9 cellular contexts compared by ENCODE assay signal in genomic region chr1:8431028-8431427, GRCh38.
A peak's percentile ranks its signal among the peaks of the same experiment; 100 is the strongest.
DNase-seq lines count a peak whose midpoint lies in the region; ATAC-seq and TF ChIP-seq lines count a peak whose summit lies in the region.
"Had no signal": no experiment of that assay in that cellular context is flagged by ENCODE, and none has a peak within 500 bp of the region (broad histone marks: within the 10 kb centered on the region; RNA-seq: fewer than 3 reads in every experiment).

No MANE protein-coding gene starts in this region.

- peak overlapping the region; percentile 80 for H3K27ac Mint-ChIP-seq in activated T-helper 17 cell treated with anti-CD3 and anti-CD28 coated beads, Interleukin-2, amount 50 U/mL, for 72 hours
- H3K27ac Mint-ChIP-seq in natural killer cell treated with Interleukin-12 subunit alpha and Interleukin-12 subunit beta and Interleukin-15 and Interleukin-18, amount 100 ng/mL, for 72 hours = peak overlapping the region in 1 of 2 donors; percentile 44

- peak; percentile 47 for DNase-seq in GM12865 (ENCODE audit: low read depth)
- DNase-seq in NCI-H69 (lab: John Stamatoyannopoulos, UW) = peak; percentile 14
- no peak for DNase-seq in natural killer cell treated with Interleukin-12 subunit alpha and Interleukin-12 subunit beta and Interleukin-15 and Interleukin-18, amount 100 ng/mL, for 72 hours (ENCODE audit: low spot score)
- DNase-seq in mucosa of gallbladder (ENCODE audit: low spot score) = no peak
- DNase-seq in heart right ventricle = no peak
- DNase-seq in NCI-H748 treated with DMSO at 0.1 percent for 48 hours (lab: John Stamatoyannopoulos, UW) = no peak
- DNase-seq in NCI-H1417 (lab: John Stamatoyannopoulos, UW) = no peak
- DNase-seq: EL had no signal

- H3K36me3 Mint-ChIP-seq in activated T-helper 17 cell treated with anti-CD3 and anti-CD28 coated beads, Interleukin-2, amount 50 U/mL, for 72 hours (ENCODE audit: low read depth) = no peaks in the 10 kb centered on the region
- H3K36me3 Mint-ChIP-seq in natural killer cell treated with Interleukin-12 subunit alpha and Interleukin-12 subunit beta and Interleukin-15 and Interleukin-18, amount 100 ng/mL, for 72 hours = no peaks in the 10 kb centered on the region

- peaks cover 0 to 64% (median 27%) of the 10 kb centered on the region in 9 donors for H3K4me1 ChIP-seq in heart right ventricle

- no peaks in the 10 kb centered on the region for H3K27me3 ChIP-seq in heart right ventricle

- peak overlapping the region; percentile 66 for H3K4me3 Mint-ChIP-seq in activated T-helper 17 cell treated with anti-CD3 and anti-CD28 coated beads, Interleukin-2, amount 50 U/mL, for 72 hours
- peak overlapping the region; percentile 43 for H3K4me3 Mint-ChIP-seq in natural killer cell treated with Interleukin-12 subunit alpha and Interleukin-12 subunit beta and Interleukin-15 and Interleukin-18, amount 100 ng/mL, for 72 hours

- H3K27me3 Mint-ChIP-seq in activated T-helper 17 cell treated with anti-CD3 and anti-CD28 coated beads, Interleukin-2, amount 50 U/mL, for 72 hours = no peaks in the 10 kb centered on the region
- peaks cover 0 to 17% of the 10 kb centered on the region in 2 donors for H3K27me3 Mint-ChIP-seq in natural killer cell treated with Interleukin-12 subunit alpha and Interleukin-12 subunit beta and Interleukin-15 and Interleukin-18, amount 100 ng/mL, for 72 hours

- no peaks in the 10 kb centered on the region for H3K9me3 ChIP-seq in heart right ventricle

- WGBS in heart right ventricle, 2 donors = 88 to 90% methylated on average over 8 of the region's 8 CpGs

- ATAC-seq in activated T-helper 17 cell treated with anti-CD3 and anti-CD28 coated beads, Interleukin-2, amount 50 U/mL, for 72 hours (replicated peaks) = peak; percentile 50
- ATAC-seq in natural killer cell treated with Interleukin-12 subunit alpha and Interleukin-12 subunit beta and Interleukin-15 and Interleukin-18, amount 100 ng/mL, for 72 hours = no peak
- ATAC-seq in heart right ventricle = no peak

- no peaks in the 10 kb centered on the region for H3K36me3 ChIP-seq in heart right ventricle

- peaks cover 40% of the 10 kb centered on the region for H3K4me1 Mint-ChIP-seq in activated T-helper 17 cell treated with anti-CD3 and anti-CD28 coated beads, Interleukin-2, amount 50 U/mL, for 72 hours
- H3K4me1 Mint-ChIP-seq in natural killer cell treated with Interleukin-12 subunit alpha and Interleukin-12 subunit beta and Interleukin-15 and Interleukin-18, amount 100 ng/mL, for 72 hours (ENCODE audit: low read depth in 2 of 2) = peaks cover 46 to 59% of the 10 kb centered on the region in 2 donors

- TF ChIP-seq CTCF in GM12865 (IDR thresholded peaks at IDR 0.05; ENCODE audit: insufficient read depth, low read depth, low read length, missing control alignments) = peak; percentile 22
- no peak for TF ChIP-seq CTCF in heart right ventricle (IDR thresholded peaks at IDR 0.05)

- H3K4me3 ChIP-seq in GM12865 (ENCODE audit: low read depth, low read length) = no peak overlapping the region
- H3K4me3 ChIP-seq in heart right ventricle = no peak overlapping the region

- H3K9me3 Mint-ChIP-seq in activated T-helper 17 cell treated with anti-CD3 and anti-CD28 coated beads, Interleukin-2, amount 50 U/mL, for 72 hours = no peaks in the 10 kb centered on the region
- H3K9me3 Mint-ChIP-seq in natural killer cell treated with Interleukin-12 subunit alpha and Interleukin-12 subunit beta and Interleukin-15 and Interleukin-18, amount 100 ng/mL, for 72 hours = no peaks in the 10 kb centered on the region

- intact Hi-C loops in heart right ventricle (cut with DNase I) = no loop called here

- peak overlapping the region in 1 of 10 donors; percentile 24 for H3K27ac ChIP-seq in heart right ventricle

Comparison
In these comparisons a context has a peak if more than half of its experiments do, and no peak if none do; other contexts are left out.
1. DNase-seq: peak in GM12865 (single experiment) and NCI-H69 (single experiment); none in natural killer cell treated with Interleukin-12 subunit alpha and Interleukin-12 subunit beta and Interleukin-15 and Interleukin-18, amount 100 ng/mL, for 72 hours (single experiment), mucosa of gallbladder (single experiment), heart right ventricle (0 of 2), NCI-H748 treated with DMSO at 0.1 percent for 48 hours (single experiment) and NCI-H1417 (0 of 3).